Comparison of ENCODE assay signal across 1 cellular context in genomic region chr11:57656936-57657289, GRCh38.
A peak's percentile ranks its signal among the peaks of the same experiment; 100 is the strongest.
TF ChIP-seq lines count a peak whose summit lies in the region.

No MANE protein-coding gene starts in this region.

TF ChIP-seq in HepG2, 621 proteins besides CTCF, POLR2A, EP300 and RAD21:
- TF ChIP-seq MED8 (CRISPR knock-in tag; IDR thresholded peaks at IDR 0.05; ENCODE audit: insufficient replicate concordance) (no peak), THAP11 (CRISPR knock-in tag; IDR thresholded peaks at IDR 0.05) (no peak), RBAK (CRISPR knock-in tag; IDR thresholded peaks at IDR 0.05) (peak; percentile 39; the same call in 1 of the 2 replicates), ZNF878 (CRISPR knock-in tag; IDR thresholded peaks at IDR 0.05) (0 out of 2 replicates have a peak, but pooled peaks have one; percentile 30), ZNF232 (CRISPR knock-in tag; IDR thresholded peaks at IDR 0.05; ENCODE audit: borderline replicate concordance) (0 out of 2 replicates have a peak, but pooled peaks have one; percentile 28)
